In genomic region chr19:10074153-10074552, GRCh38 we compare ENCODE assay signal across 9 cellular contexts. TPM values are rescaled to one million over a fixed set of nuclear protein-coding genes. Genes with fewer than 3 reads are reported as not detected.
A peak's percentile ranks its signal among the peaks of the same experiment; 100 is the strongest.
DNase-seq lines count a peak whose midpoint lies in the region; ATAC-seq and TF ChIP-seq lines count a peak whose summit lies in the region.
"Had no signal": no experiment of that assay in that cellular context is flagged by ENCODE, and none has a peak within 500 bp of the region (broad histone marks: within the 10 kb centered on the region; RNA-seq: fewer than 3 reads in every experiment).

No MANE protein-coding gene starts in this region.

- H3K4me2 ChIP-seq in DOHH2 (ENCODE audit: low read length): no peak overlapping the region

- H3K27ac ChIP-seq in DOHH2 (ENCODE audit: low read depth, low read length) (no peak overlapping the region), upper lobe of right lung (no peak overlapping the region), esophagus muscularis mucosa (replicated peaks in 1 of 4) (no peak overlapping the region)

- no peaks in the 10 kb centered on the region for H3K4me1 ChIP-seq in DOHH2 (ENCODE audit: control insufficient read depth, low read length)
- H3K4me1 ChIP-seq in upper lobe of right lung: no peaks in the 10 kb centered on the region
- H3K4me1 ChIP-seq in esophagus muscularis mucosa: no peaks in the 10 kb centered on the region

- H3K4me3 Mint-ChIP-seq in glutamatergic neuron (ENCODE audit: unreplicated experiment): no peak overlapping the region

- H3K79me2 ChIP-seq in DOHH2 (ENCODE audit: control insufficient read depth, low read length): no peaks in the 10 kb centered on the region

- no peak overlapping the region for H3K27ac Mint-ChIP-seq in glutamatergic neuron (ENCODE audit: unreplicated experiment)

- ATAC-seq in upper lobe of right lung (peak; percentile 53), HG03108 (IDR thresholded peaks at IDR 0.05; ENCODE audit: unreplicated experiment) (no peak)

- H3K4me3 ChIP-seq in DOHH2 (ENCODE audit: low read length) (no peak overlapping the region), upper lobe of right lung (no peak overlapping the region), esophagus muscularis mucosa (no peak overlapping the region)

- H3F3A ChIP-seq in DOHH2 (ENCODE audit: control insufficient read depth, insufficient read depth): no peaks in the 10 kb centered on the region

- no peaks in the 10 kb centered on the region for H3K4me1 Mint-ChIP-seq in glutamatergic neuron (ENCODE audit: low read depth, unreplicated experiment)

- no peaks in the 10 kb centered on the region for H4K20me1 ChIP-seq in DOHH2 (ENCODE audit: control insufficient read depth, insufficient read depth, low read depth, low read length)

- intact Hi-C loops in upper lobe of right lung (cut with DNase I) (no loop called here), esophagus muscularis mucosa (cut with DNase I) (no loop called here), posterior cingulate gyrus (cut with DNase I) (no loop called here)

- H3K9me3 Mint-ChIP-seq in glutamatergic neuron (ENCODE audit: unreplicated experiment): peaks cover 5% of the 10 kb centered on the region

- H3K9me2 ChIP-seq in DOHH2 (replicated peaks; ENCODE audit: control insufficient read depth, low read length): no peaks in the 10 kb centered on the region

- peaks cover 13% of the 10 kb centered on the region for H3K9me3 ChIP-seq in DOHH2 (ENCODE audit: control insufficient read depth, insufficient read depth, low read length)
- H3K9me3 ChIP-seq in upper lobe of right lung: no peaks in the 10 kb centered on the region
- peaks cover 0 to 11% (median 4%) of the 10 kb centered on the region in 4 donors for H3K9me3 ChIP-seq in esophagus muscularis mucosa

- H3K27me3 Mint-ChIP-seq in glutamatergic neuron (ENCODE audit: unreplicated experiment): peaks cover 5% of the 10 kb centered on the region

- WGBS in esophagus muscularis mucosa: 25% methylated on average over 1 of the region's 2 CpGs

- no peak for TF ChIP-seq EP300 in esophagus muscularis mucosa (IDR thresholded peaks at IDR 0.05)

- H3K36me3 ChIP-seq in DOHH2 (ENCODE audit: control insufficient read depth, low read length) (no peaks in the 10 kb centered on the region), upper lobe of right lung (no peaks in the 10 kb centered on the region), esophagus muscularis mucosa (no peaks in the 10 kb centered on the region)

- peak; percentile 74 for TF ChIP-seq CTCF in DOHH2 (IDR thresholded peaks at IDR 0.05; ENCODE audit: low read depth, low read length, poor library complexity, severe bottlenecking)
- TF ChIP-seq CTCF in glutamatergic neuron (IDR thresholded peaks at IDR 0.05; ENCODE audit: partially characterized antibody, unreplicated experiment): peak; percentile 46
- TF ChIP-seq CTCF in upper lobe of right lung (IDR thresholded peaks at IDR 0.05): peak; percentile 35
- TF ChIP-seq CTCF in esophagus muscularis mucosa (IDR thresholded peaks at IDR 0.05): peak in 1 of 3 experiments; percentile 16

- no peak for TF ChIP-seq POLR2A in esophagus muscularis mucosa (IDR thresholded peaks at IDR 0.05; ENCODE audit: low read depth)

- H3K27me3 ChIP-seq in DOHH2 (ENCODE audit: control insufficient read depth, low read length) (peaks cover 6% of the 10 kb centered on the region), upper lobe of right lung (no peaks in the 10 kb centered on the region), esophagus muscularis mucosa (peaks cover 0 to 44% (median 0%) of the 10 kb centered on the region in 4 donors)

- no peaks in the 10 kb centered on the region for H3K36me3 Mint-ChIP-seq in glutamatergic neuron (ENCODE audit: unreplicated experiment)

- DNase-seq in LHCN-M2 (ENCODE audit: low read depth) (peak; percentile 34), glutamatergic neuron (no peak), upper lobe of right lung (no peak), esophagus muscularis mucosa (ENCODE audit: extremely low spot score) (no peak), posterior cingulate gyrus (no peak)
- peak; percentile 35 to 45 for DNase-seq in activated CD4-positive, alpha-beta T cell treated with anti-CD3 and anti-CD28 coated beads, Interleukin-2, amount 50 U/mL, for 4 hours

RNA-seq across cellular contexts. Expression of gene SHFL, which starts 12.0 kb away (rescaled TPM):
- total RNA-seq in LHCN-M2 (2014; rRNA removed) (29.0 and 29.5 TPM in 2 replicates), glutamatergic neuron (ENCODE audit: unreplicated experiment) (0.20 TPM), upper lobe of right lung (52.0 TPM), esophagus muscularis mucosa (10 to 100 TPM; 17.4 to 34.9 (median 26.1) TPM)
- polyA plus RNA-seq in LHCN-M2 (2012): 21.6 TPM

RNA-seq across cellular contexts. Expression of gene ANGPTL6, which starts 28.3 kb away (rescaled TPM):
- total RNA-seq in LHCN-M2 (2014; rRNA removed) (0.06 and 0.19 TPM in 2 replicates), glutamatergic neuron (ENCODE audit: unreplicated experiment) (not detected), upper lobe of right lung (0.23 TPM), esophagus muscularis mucosa (not detected)
- polyA plus RNA-seq in LHCN-M2 (2012): 0.21 TPM
- polyA plus RNA-seq: neural cell had no signal

RNA-seq across cellular contexts. Expression of gene PPAN, which starts 32.0 kb away (rescaled TPM):
- total RNA-seq in LHCN-M2 (2014; rRNA removed) (37.8 and 41.6 TPM in 2 replicates), glutamatergic neuron (ENCODE audit: unreplicated experiment) (44.5 TPM), upper lobe of right lung (35.2 TPM), esophagus muscularis mucosa (10 to 100 TPM; 22.7 to 39.3 (median 29.1) TPM)
- 32.1 TPM for polyA plus RNA-seq in LHCN-M2 (2012)

RNA-seq across cellular contexts. Expression of gene P2RY11, which starts 37.3 kb away (rescaled TPM):
- total RNA-seq in LHCN-M2 (2014; rRNA removed): 2.8 and 3.5 TPM in 2 replicates
- polyA plus RNA-seq in LHCN-M2 (2012): 6.0 TPM
- total RNA-seq in glutamatergic neuron (ENCODE audit: unreplicated experiment): 21.6 TPM
- 13.5 TPM for total RNA-seq in upper lobe of right lung
- total RNA-seq in esophagus muscularis mucosa: 10 to 100 TPM in 1 of 4 donors, 1 to 10 TPM in 3; 4.9 to 11.3 (median 8.5) TPM

RNA-seq across cellular contexts. Expression of gene EIF3G, which starts 45.5 kb away (rescaled TPM):
- total RNA-seq in LHCN-M2 (2014; rRNA removed): 269 and 297 TPM in 2 replicates
- 285 TPM for polyA plus RNA-seq in LHCN-M2 (2012)
- total RNA-seq in glutamatergic neuron (ENCODE audit: unreplicated experiment): 155 TPM
- 175 TPM for total RNA-seq in upper lobe of right lung
- total RNA-seq in esophagus muscularis mucosa: 100 to 1,000 TPM; 220 to 344 (median 305) TPM

Comparison
In these comparisons a context has a peak if more than half of its experiments do, and no peak if none do; other contexts are left out.
1. DNase-seq: peak in LHCN-M2 (single experiment) and activated CD4-positive, alpha-beta T cell treated with anti-CD3 and anti-CD28 coated beads, Interleukin-2, amount 50 U/mL, for 4 hours (2 of 2); none in glutamatergic neuron (single experiment), upper lobe of right lung (single experiment), esophagus muscularis mucosa (single experiment) and posterior cingulate gyrus (0 of 10).
2. RNA of gene SHFL, which starts 12.0 kb away (total RNA-seq): 52.0 TPM in upper lobe of right lung (single experiment), 29.0 to 29.5 TPM in LHCN-M2 and 17.4 to 34.9 TPM in esophagus muscularis mucosa; 0.20 TPM in glutamatergic neuron (single experiment); every median in the first group is over 10 times any median in the second.